In genomic region chr21:37435719-37436118, GRCh38 we compare ENCODE assay signal across 18 cellular contexts.
DNase-seq lines count a peak whose midpoint lies in the region; ATAC-seq and TF ChIP-seq lines count a peak whose summit lies in the region.
"Had no signal": no experiment of that assay in that cellular context is flagged by ENCODE, and none has a peak within 500 bp of the region (broad histone marks: within the 10 kb centered on the region; RNA-seq: fewer than 3 reads in every experiment).

No MANE protein-coding gene starts in this region.

- peak overlapping the region; percentile 49 for H3K27ac ChIP-seq in 22Rv1
- H3K27ac ChIP-seq in mesodermal cell (ENCODE audit: low read depth, low read length, severe bottlenecking) = peak overlapping the region; percentile 51
- H3K27ac ChIP-seq: breast epithelium, prostate gland had no signal

- no peaks in the 10 kb centered on the region for H3K27me3 Mint-ChIP-seq in activated CD8-positive, alpha-beta memory T cell treated with anti-CD3 and anti-CD28 coated beads, Interleukin-2, amount 10 ng/mL, durations not matched to agents 7 days and 5 days
- H3K27me3 Mint-ChIP-seq: activated B cell treated with CpG ODN at 0.5 μM for 24 hours; activated CD8-positive, alpha-beta T cell treated with anti-CD3 and anti-CD28 coated beads for 36 hours; activated naive CD8-positive, alpha-beta T cell treated with anti-CD3 and anti-CD28 coated beads for 36 hours had no signal

- peaks cover 13% of the 10 kb centered on the region for H3K4me1 Mint-ChIP-seq in activated CD8-positive, alpha-beta memory T cell treated with anti-CD3 and anti-CD28 coated beads, Interleukin-2, amount 10 ng/mL, durations not matched to agents 7 days and 5 days

- H3K4me3 ChIP-seq in HFF-Myc (replicated peaks; ENCODE audit: low read depth, low read length) (no peak overlapping the region), astrocyte of the spinal cord (ENCODE audit: low read depth, low read length) (no peak overlapping the region), mesodermal cell (ENCODE audit: extremely low read depth, insufficient read depth, low read length, poor library complexity, severe bottlenecking) (no peak overlapping the region)
- H3K4me3 ChIP-seq: breast epithelium, prostate gland, upper lobe of left lung had no signal

- no peaks in the 10 kb centered on the region for H3K4me1 ChIP-seq in mesodermal cell (ENCODE audit: control insufficient read depth, insufficient read depth, low read length, poor library complexity, severe bottlenecking)
- H3K4me1 ChIP-seq: prostate gland had no signal

- TF ChIP-seq CTCF in 22Rv1 (IDR thresholded peaks at IDR 0.05) (no peak), HFF-Myc (IDR thresholded peaks at IDR 0.05; ENCODE audit: low read depth, low read length, missing control alignments) (no peak), astrocyte of the spinal cord (IDR thresholded peaks at IDR 0.05; ENCODE audit: low read depth, low read length) (no peak)

- 97 to 100% methylated on average over 2 of the region's 3 CpGs for WGBS in mesodermal cell (ENCODE audit: insufficient coverage in 2 of 2), 2 experiments

- no peak overlapping the region for H3K4me3 Mint-ChIP-seq in activated CD8-positive, alpha-beta memory T cell treated with anti-CD3 and anti-CD28 coated beads, Interleukin-2, amount 10 ng/mL, durations not matched to agents 7 days and 5 days
- H3K4me3 Mint-ChIP-seq: activated B cell treated with CpG ODN at 0.5 μM for 24 hours; activated CD8-positive, alpha-beta T cell treated with anti-CD3 and anti-CD28 coated beads for 36 hours; activated naive CD8-positive, alpha-beta T cell treated with anti-CD3 and anti-CD28 coated beads for 36 hours; activated T-cell treated with anti-CD3 and anti-CD28 coated beads, Interleukin-2, amount 50 U/mL, for 72 hours; CD8-positive, alpha-beta T cell; natural killer cell had no signal

- H3K36me3 Mint-ChIP-seq in activated CD8-positive, alpha-beta memory T cell treated with anti-CD3 and anti-CD28 coated beads, Interleukin-2, amount 10 ng/mL, durations not matched to agents 7 days and 5 days = peaks cover 29% of the 10 kb centered on the region
- H3K36me3 Mint-ChIP-seq: natural killer cell had no signal

- no peaks in the 10 kb centered on the region for H3K9me3 Mint-ChIP-seq in activated CD8-positive, alpha-beta memory T cell treated with anti-CD3 and anti-CD28 coated beads, Interleukin-2, amount 10 ng/mL, durations not matched to agents 7 days and 5 days (ENCODE audit: low read depth)
- H3K9me3 Mint-ChIP-seq: activated B cell treated with CpG ODN at 0.5 μM for 24 hours; activated T-cell treated with anti-CD3 and anti-CD28 coated beads, Interleukin-2, amount 50 U/mL, for 72 hours; CD8-positive, alpha-beta T cell; natural killer cell had no signal

- H3K36me3 ChIP-seq in mesodermal cell (ENCODE audit: control insufficient read depth, insufficient read depth, low read length) = peaks cover 16% of the 10 kb centered on the region
- H3K36me3 ChIP-seq: breast epithelium, prostate gland, upper lobe of left lung had no signal

- peaks cover 5% of the 10 kb centered on the region for H3K9me3 ChIP-seq in mesodermal cell (ENCODE audit: control insufficient read depth, low read length)
- H3K9me3 ChIP-seq: breast epithelium, prostate gland, upper lobe of left lung had no signal

- in situ Hi-C loops in astrocyte of the spinal cord (cut with HindIII; ENCODE audit: low sequenced_read_pairs) = no loop called here

- peak; percentile 46 for DNase-seq in HFF-Myc (ENCODE audit: extremely low read depth, low read depth)
- DNase-seq in astrocyte of the spinal cord (ENCODE audit: low read depth, low spot score) = peak; percentile 31
- DNase-seq in activated gamma-delta T cell (lab: John Stamatoyannopoulos, UW) = no peak
- DNase-seq in activated CD8-positive, alpha-beta memory T cell treated with anti-CD3 and anti-CD28 coated beads, Interleukin-2, amount 10 ng/mL, durations not matched to agents 7 days and 5 days = no peak
- DNase-seq in AG20443 (ENCODE audit: low spot score) = no peak
- DNase-seq: activated B cell treated with CpG ODN at 0.5 μM for 24 hours, NCI-H2029 treated with DMSO at 0.1 percent for 48 hours had no signal

- H3K27ac Mint-ChIP-seq in activated CD8-positive, alpha-beta memory T cell treated with anti-CD3 and anti-CD28 coated beads, Interleukin-2, amount 10 ng/mL, durations not matched to agents 7 days and 5 days = no peak overlapping the region
- H3K27ac Mint-ChIP-seq: activated B cell treated with CpG ODN at 0.5 μM for 24 hours; activated CD8-positive, alpha-beta T cell treated with anti-CD3 and anti-CD28 coated beads for 36 hours; activated naive CD8-positive, alpha-beta T cell treated with anti-CD3 and anti-CD28 coated beads for 36 hours; activated T-cell treated with anti-CD3 and anti-CD28 coated beads, Interleukin-2, amount 50 U/mL, for 72 hours; CD8-positive, alpha-beta T cell; natural killer cell had no signal

- ATAC-seq in GM21529 (IDR thresholded peaks at IDR 0.05; ENCODE audit: unreplicated experiment) = no peak
- no peak for ATAC-seq in activated CD8-positive, alpha-beta memory T cell treated with anti-CD3 and anti-CD28 coated beads, Interleukin-2, amount 10 ng/mL, durations not matched to agents 7 days and 5 days

- CTCF ChIA-PET in activated CD8-positive, alpha-beta memory T cell treated with anti-CD3 and anti-CD28 coated beads, Interleukin-2, amount 10 ng/mL, durations not matched to agents 7 days and 5 days (lab: Charles Lee) = interaction anchor here (1.4 kb wide), 1 partner anchor 46 kb away, joined by 3 read pairs; no protein-coding TSS in a partner anchor

Comparison
In these comparisons a context has a peak if more than half of its experiments do, and no peak if none do; other contexts are left out.
1. DNase-seq: peak in HFF-Myc (single experiment) and astrocyte of the spinal cord (single experiment); none in activated gamma-delta T cell (single experiment), activated CD8-positive, alpha-beta memory T cell treated with anti-CD3 and anti-CD28 coated beads, Interleukin-2, amount 10 ng/mL, durations not matched to agents 7 days and 5 days (single experiment) and AG20443 (single experiment).